Comparison of ENCODE assay signal across 9 cellular contexts in the genomic region with DNA sequence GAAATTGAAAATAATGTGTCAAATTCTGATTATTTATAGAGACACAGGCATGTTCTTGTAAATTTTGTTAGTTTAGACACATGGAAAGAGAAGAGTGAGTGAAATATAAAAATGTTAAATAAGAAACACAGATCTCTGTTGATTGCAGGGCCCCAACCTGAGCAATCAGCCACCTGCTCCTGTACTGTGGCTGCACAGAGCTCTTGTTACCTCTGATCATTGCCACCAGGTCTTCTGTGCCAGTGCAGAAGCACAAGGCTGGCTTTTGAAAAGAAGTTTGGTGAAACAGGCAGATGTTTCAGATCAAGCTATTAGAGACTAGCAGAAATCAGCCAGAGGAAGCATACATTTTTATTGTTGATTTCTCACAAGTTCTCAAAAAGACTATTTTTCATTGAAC.
"Had no signal": no experiment of that assay in that cellular context is flagged by ENCODE, and none has a peak within 500 bp of the region (broad histone marks: within the 10 kb centered on the region; RNA-seq: fewer than 3 reads in every experiment).

No MANE protein-coding gene starts in this region.

- H3K4me3 ChIP-seq: esophagus squamous epithelium, transverse colon had no signal

- H3K36me3 ChIP-seq: esophagus squamous epithelium, transverse colon had no signal

- H3K36me3 Mint-ChIP-seq: natural killer cell had no signal

- H3K27me3 ChIP-seq: esophagus squamous epithelium, transverse colon had no signal

- H3K9me3 Mint-ChIP-seq: natural killer cell had no signal

- H3K4me3 Mint-ChIP-seq: natural killer cell had no signal

- ATAC-seq: natural killer cell, right cardiac atrium had no signal

- DNase-seq: activated CD4-positive, CD25-positive, alpha-beta regulatory T cell treated with anti-CD3 and anti-CD28 coated beads, Interleukin-2, amount 50 U/mL, for 72 hours; activated T-cell treated with anti-CD3 and anti-CD28 coated beads, Interleukin-2, amount 50 U/mL, for 48 hours; esophagus squamous epithelium; foreskin fibroblast; head of caudate nucleus; natural killer cell; right cardiac atrium; small intestine; transverse colon had no signal

- H3K27ac ChIP-seq: esophagus squamous epithelium, transverse colon had no signal

- H3K4me1 ChIP-seq: esophagus squamous epithelium, transverse colon had no signal

- H3K9me3 ChIP-seq: esophagus squamous epithelium, transverse colon had no signal

- H3K27ac Mint-ChIP-seq: natural killer cell had no signal
